ENCODE assay signal across 1 cellular context in genomic region chr6:135126034-135126433, GRCh38.
TF ChIP-seq lines count a peak whose summit lies in the region.

No MANE protein-coding gene starts in this region.

TF ChIP-seq in WTC11, 78 proteins besides CTCF, POLR2A, EP300 and RAD21:
- TF ChIP-seq USF2 (CRISPR knock-in tag; IDR thresholded peaks at IDR 0.05): no peak
